In genomic region chr11:85823816-85824215, GRCh38 we compare ENCODE assay signal across 12 cellular contexts. TPM values are rescaled to one million over a fixed set of nuclear protein-coding genes. Genes with fewer than 3 reads are reported as not detected.
DNase-seq lines count a peak whose midpoint lies in the region; ATAC-seq and TF ChIP-seq lines count a peak whose summit lies in the region.
"Had no signal": no experiment of that assay in that cellular context is flagged by ENCODE, and none has a peak within 500 bp of the region (broad histone marks: within the 10 kb centered on the region; RNA-seq: fewer than 3 reads in every experiment).

No MANE protein-coding gene starts in this region.

- H3K4me1 ChIP-seq in fibroblast of lung (ENCODE audit: control insufficient read depth, extremely low read depth, insufficient read depth, low read length) = peaks cover 33% of the 10 kb centered on the region
- peaks cover 0 to 14% of the 10 kb centered on the region in 2 donors for H3K4me1 ChIP-seq in ascending aorta
- peaks cover 22 to 54% (median 33%) of the 10 kb centered on the region in 4 donors for H3K4me1 ChIP-seq in stomach
- peaks cover 55% of the 10 kb centered on the region for H3K4me1 ChIP-seq in PC-3 (ENCODE audit: insufficient read depth, low read length)

- H4K20me1 ChIP-seq in fibroblast of lung (ENCODE audit: control insufficient read depth, extremely low read depth, insufficient read depth, low read length) = no peaks in the 10 kb centered on the region
- no peaks in the 10 kb centered on the region for H4K20me1 ChIP-seq in PC-3 (ENCODE audit: low read length)

- BruUV-seq in PC-3 (replicated peaks; lab: Mats Ljungman, UMichigan) = no TSS peak

- DNase-seq in stimulated activated CD4-positive, alpha-beta T cell treated with anti-CD3 and anti-CD28 coated beads, Interleukin-15, amount 100 ng/mL, for 24 hours = peak; percentile 41
- no peak for DNase-seq in stimulated activated CD4-positive, alpha-beta T cell treated with anti-CD3 and anti-CD28 coated beads, Interleukin-4, amount 100 ng/mL, for 1 hour
- peak; percentile 60 for DNase-seq in activated T-cell treated with anti-CD3 and anti-CD28 coated beads, Interleukin-2, amount 50 U/mL, for 1 hour
- DNase-seq in fibroblast of lung (ENCODE audit: low read depth in 2 of 2) (peak in 1 of 2 donors; percentile 24), ascending aorta (ENCODE audit: low spot score in 2 of 2) (no peak), stomach (no peak), PC-3 (no peak)
- DNase-seq: NCI-H774 had no signal

- H3K27ac ChIP-seq in fibroblast of lung (ENCODE audit: insufficient read depth, low read length) (no peak overlapping the region), ascending aorta (no peak overlapping the region), stomach (peak overlapping the region in 1 of 5 donors; percentile 16), PC-3 (ENCODE audit: low read length) (no peak overlapping the region)
- H3K27ac ChIP-seq: thoracic aorta had no signal

- H3K27me3 ChIP-seq in fibroblast of lung (ENCODE audit: control insufficient read depth, insufficient read depth, low read length) = no peaks in the 10 kb centered on the region
- H3K27me3 ChIP-seq in ascending aorta = no peaks in the 10 kb centered on the region
- H3K27me3 ChIP-seq in stomach = no peaks in the 10 kb centered on the region
- no peaks in the 10 kb centered on the region for H3K27me3 ChIP-seq in PC-3 (ENCODE audit: low read length)

- ATAC-seq in GM18870 (IDR thresholded peaks at IDR 0.05; ENCODE audit: unreplicated experiment) = no peak
- no peak for ATAC-seq in PC-3

- POLR2A ChIA-PET in PC-3 (lab: Charles Lee; ENCODE audit: unreplicated experiment) = no interaction called here

- peak overlapping the region; percentile 10 for H3K4me2 ChIP-seq in fibroblast of lung (ENCODE audit: extremely low read depth, insufficient read depth, low read length)
- H3K4me2 ChIP-seq in PC-3 (ENCODE audit: low read length) = no peak overlapping the region

- H3K9ac ChIP-seq in fibroblast of lung (ENCODE audit: insufficient read depth, low read length) = no peak overlapping the region
- H3K9ac ChIP-seq in PC-3 (ENCODE audit: low read length) = no peak overlapping the region

- H3K4me3 ChIP-seq in fibroblast of lung (replicated peaks in 1 of 4; ENCODE audit: control extremely low read depth in 1 of 4, insufficient read depth in 1 of 4, low read depth in 3 of 4, low read length in 4 of 4) (no peak overlapping the region), ascending aorta (no peak overlapping the region), stomach (no peak overlapping the region), PC-3 (ENCODE audit: low read length) (no peak overlapping the region)
- H3K4me3 ChIP-seq: thoracic aorta had no signal

- TF ChIP-seq EP300 in stomach (IDR thresholded peaks at IDR 0.05) = no peak

- no peak for TF ChIP-seq POLR2A in stomach (IDR thresholded peaks at IDR 0.05)

- H3K36me3 ChIP-seq in fibroblast of lung (ENCODE audit: control insufficient read depth, insufficient read depth, low read length) (no peaks in the 10 kb centered on the region), ascending aorta (no peaks in the 10 kb centered on the region), stomach (no peaks in the 10 kb centered on the region), PC-3 (ENCODE audit: low read depth, low read length) (no peaks in the 10 kb centered on the region)
- H3K36me3 ChIP-seq: thoracic aorta had no signal

- H3K79me2 ChIP-seq in fibroblast of lung (ENCODE audit: control insufficient read depth, insufficient read depth, low read length) (no peaks in the 10 kb centered on the region), PC-3 (ENCODE audit: low read length) (no peaks in the 10 kb centered on the region)

- intact Hi-C loops in ascending aorta (cut with DNase I) (no loop called here), stomach (cut with DNase I; ENCODE audit: low total_unique reads) (no loop called here), PC-3 (cut with micrococcal nuclease) (loop anchor here (10.0 kb wide), 1 partner anchor 229 kb away; no protein-coding TSS in a partner anchor)

- CTCF ChIA-PET in PC-3 (lab: Charles Lee) = no interaction called here

- H3K9me3 ChIP-seq in fibroblast of lung (ENCODE audit: control insufficient read depth, insufficient read depth, low read depth, low read length) = no peaks in the 10 kb centered on the region
- no peaks in the 10 kb centered on the region for H3K9me3 ChIP-seq in ascending aorta
- H3K9me3 ChIP-seq in stomach = no peaks in the 10 kb centered on the region
- H3K9me3 ChIP-seq in PC-3 (ENCODE audit: low read length) = no peaks in the 10 kb centered on the region
- H3K9me3 ChIP-seq: thoracic aorta had no signal

- peaks cover 12% of the 10 kb centered on the region for H3F3A ChIP-seq in PC-3 (ENCODE audit: low read length, unreplicated experiment)

- WGBS in stomach, 5 donors = 62 to 83% (median 80%) methylated on average over 2 of the region's 2 CpGs

- H3K9me2 ChIP-seq in PC-3 (replicated peaks; ENCODE audit: low read length) = no peaks in the 10 kb centered on the region

- TF ChIP-seq CTCF in fibroblast of lung (conservative IDR thresholded peaks at IDR 0.05 in 1 of 2, IDR thresholded peaks at IDR 0.05 in 1 of 2; ENCODE audit: low read depth in 1 of 2, low read length in 2 of 2) = no peak
- TF ChIP-seq CTCF in ascending aorta (IDR thresholded peaks at IDR 0.05) = no peak
- TF ChIP-seq CTCF in stomach (IDR thresholded peaks at IDR 0.05) = no peak
- no peak for TF ChIP-seq CTCF in PC-3 (conservative IDR thresholded peaks at IDR 0.05; ENCODE audit: low read depth, low read length)

- H2AFZ ChIP-seq in fibroblast of lung (ENCODE audit: low read length) = no peak overlapping the region
- H2AFZ ChIP-seq in PC-3 (ENCODE audit: low read length) = no peak overlapping the region

RNA-seq across cellular contexts. Expression of gene SYTL2, which starts 12.9 kb away (rescaled TPM):
- 39.8 and 165 TPM in 2 replicates for total RNA-seq in fibroblast of lung
- 148 and 387 TPM in 2 replicates for polyA plus RNA-seq in fibroblast of lung
- 80.4 and 184 TPM in 2 replicates for polyA plus RNA-seq in fibroblast of lung (2012)
- 5.8 and 19.0 TPM in 2 replicates for polyA minus RNA-seq in fibroblast of lung (ENCODE audit: low replicate concordance)
- 151 TPM for total RNA-seq in ascending aorta
- 100 to 1,000 TPM; 151 to 391 (median 255) TPM for total RNA-seq in stomach
- polyA plus RNA-seq in stomach = 10 to 100 TPM in 2 of 3 donors, 1 to 10 TPM in 1; 5.4 to 86.1 (median 11.4) TPM
- 51.7 and 57.1 TPM in 2 replicates for total RNA-seq in PC-3 (2014; rRNA removed)

RNA-seq across cellular contexts. Expression of gene CCDC83, which starts 31.4 kb away (rescaled TPM):
- total RNA-seq in fibroblast of lung (under 0.01 TPM in 1 of 2 replicates, not detected in the other), ascending aorta (not detected), stomach (1 to 10 TPM in 1 of 5 donors, under 1 TPM in 1, not detected in 3; 0.45 to 2.6 TPM), PC-3 (2014; rRNA removed) (0.22 TPM in 1 of 2 replicates, not detected in the other)
- polyA plus RNA-seq in fibroblast of lung (not detected in 2 replicates), stomach (not detected)
- not detected in 2 replicates for polyA plus RNA-seq in fibroblast of lung (2012)
- not detected in 2 replicates for polyA minus RNA-seq in fibroblast of lung (ENCODE audit: low replicate concordance)
- total RNA-seq: neural crest cell; T-helper 1 cell treated with Interleukin-12 subunit alpha and Interleukin-12 subunit beta and Interleukin-4 antibody, amounts not matched to agents 30 ng/mL and 1 ng/mL, for 36 hours; thoracic aorta had no signal

Comparison
In these comparisons a context has a peak if more than half of its experiments do, and no peak if none do; other contexts are left out.
1. DNase-seq: peak in stimulated activated CD4-positive, alpha-beta T cell treated with anti-CD3 and anti-CD28 coated beads, Interleukin-15, amount 100 ng/mL, for 24 hours (single experiment) and activated T-cell treated with anti-CD3 and anti-CD28 coated beads, Interleukin-2, amount 50 U/mL, for 1 hour (single experiment); none in stimulated activated CD4-positive, alpha-beta T cell treated with anti-CD3 and anti-CD28 coated beads, Interleukin-4, amount 100 ng/mL, for 1 hour (single experiment), ascending aorta (0 of 2), stomach (single experiment) and PC-3 (single experiment).